ENCODE assay signal across 18 cellular contexts in the genomic region with DNA sequence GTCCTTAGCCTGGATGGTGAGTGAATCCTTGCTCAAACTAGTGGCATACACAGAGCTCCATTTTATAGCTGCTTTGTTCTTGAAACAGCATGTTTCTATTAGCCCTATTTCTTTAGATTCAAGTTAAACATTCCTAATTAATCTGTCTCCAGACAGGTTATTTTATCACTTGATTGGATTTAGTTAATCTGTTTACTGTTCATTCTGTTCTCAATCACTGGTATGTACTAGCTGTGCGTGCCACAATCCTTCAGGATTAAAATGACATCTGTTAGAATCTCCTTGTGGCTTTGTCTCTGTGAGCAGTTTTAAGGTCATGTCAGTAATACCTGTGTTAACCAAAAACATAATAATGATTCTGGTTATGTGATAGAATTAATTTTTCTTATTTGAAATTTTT.
"Had no signal": no experiment of that assay in that cellular context is flagged by ENCODE, and none has a peak within 500 bp of the region (broad histone marks: within the 10 kb centered on the region; RNA-seq: fewer than 3 reads in every experiment).

No MANE protein-coding gene starts in this region.

- H3K36me3 ChIP-seq: breast epithelium had no signal

- DNase-seq: activated CD4-positive, alpha-beta memory T cell treated with anti-CD3 and anti-CD28 coated beads for 36 hours; activated CD4-positive, alpha-beta T cell treated with anti-CD3 and anti-CD28 coated beads for 4 hours; activated CD4-positive, CD25-positive, alpha-beta regulatory T cell; activated naive CD4-positive, alpha-beta T cell treated with Interleukin-2 at 50 U/mL for 16 hours; activated naive CD8-positive, alpha-beta T cell treated with anti-CD3 and anti-CD28 coated beads for 36 hours; activated T-cell treated with anti-CD3 and anti-CD28 coated beads, Interleukin-2, amount 50 U/mL, for 48 hours; amniotic stem cell; cortex of kidney; heart left ventricle; left cardiac atrium; natural killer cell; retina; stimulated activated CD4-positive, alpha-beta T cell treated with anti-CD3 and anti-CD28 coated beads, Interleukin-1b, Interleukin-23, amount 100 ng/mL, for 48 hours; substantia nigra; tibial artery had no signal

- ATAC-seq: gastroesophageal sphincter, heart left ventricle, left cardiac atrium, natural killer cell had no signal

- H3K27ac ChIP-seq: breast epithelium, epithelial cell of prostate, gastroesophageal sphincter, heart left ventricle, tibial artery had no signal

- H3K4me1 ChIP-seq: breast epithelium, gastroesophageal sphincter, heart left ventricle had no signal

- H3K9me3 ChIP-seq: breast epithelium, gastroesophageal sphincter, heart left ventricle, tibial artery had no signal

- H3K4me3 ChIP-seq: breast epithelium, gastroesophageal sphincter, heart left ventricle, tibial artery had no signal

- H3K27me3 ChIP-seq: breast epithelium, gastroesophageal sphincter, heart left ventricle, tibial artery had no signal
